In the genomic region with DNA sequence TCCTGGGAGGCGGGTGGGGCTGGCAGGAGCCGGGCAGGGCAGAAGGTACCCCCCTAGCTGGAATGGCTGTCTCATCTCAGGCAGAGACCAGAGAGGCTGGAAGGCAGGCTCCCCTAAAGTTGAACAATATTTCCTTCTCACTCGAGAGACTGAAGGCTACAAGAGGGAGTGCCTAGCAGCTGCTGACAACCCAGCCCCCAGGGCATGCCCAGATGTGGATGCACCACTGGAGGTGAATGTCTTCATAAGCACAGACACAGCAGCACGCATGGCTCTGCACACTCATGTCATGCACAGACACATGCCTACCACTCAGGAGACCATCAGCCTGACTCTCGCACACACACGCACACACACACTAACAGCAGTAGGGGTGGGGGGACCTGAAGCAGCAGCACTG, we compare ENCODE assay signal across 1 cellular context.
TF ChIP-seq lines count a peak whose summit lies in the region.

No MANE protein-coding gene starts in this region.

TF ChIP-seq in H1, 55 proteins besides CTCF, POLR2A, EP300 and RAD21 (continued from another document):
- TF ChIP-seq USF2 (IDR thresholded peaks at IDR 0.05; ENCODE audit: low read length), result no peak
